In genomic region chr6:41694815-41695536, GRCh38 we compare ENCODE assay signal across 1 cellular context.
TF ChIP-seq lines count a peak whose summit lies in the region.

No MANE protein-coding gene starts in this region.

TF ChIP-seq in IMR-90, 13 proteins besides CTCF, POLR2A, EP300 and RAD21 (continued from another document):
- TF ChIP-seq, protein P1, sequence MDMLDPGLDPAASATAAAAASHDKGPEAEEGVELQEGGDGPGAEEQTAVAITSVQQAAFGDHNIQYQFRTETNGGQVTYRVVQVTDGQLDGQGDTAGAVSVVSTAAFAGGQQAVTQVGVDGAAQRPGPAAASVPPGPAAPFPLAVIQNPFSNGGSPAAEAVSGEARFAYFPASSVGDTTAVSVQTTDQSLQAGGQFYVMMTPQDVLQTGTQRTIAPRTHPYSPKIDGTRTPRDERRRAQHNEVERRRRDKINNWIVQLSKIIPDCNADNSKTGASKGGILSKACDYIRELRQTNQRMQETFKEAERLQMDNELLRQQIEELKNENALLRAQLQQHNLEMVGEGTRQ (IDR thresholded peaks at IDR 0.05; ENCODE audit: low read depth, low read length): no peak
- TF ChIP-seq RCOR1 (IDR thresholded peaks at IDR 0.05; ENCODE audit: insufficient replicate concordance, low read length): no peak
- no peak for TF ChIP-seq MXI1 (IDR thresholded peaks at IDR 0.05; ENCODE audit: borderline replicate concordance, low read depth, low read length)
- no peak for TF ChIP-seq MAFK (IDR thresholded peaks at IDR 0.05; ENCODE audit: low read depth, low read length)
- no peak for TF ChIP-seq CEBPB (IDR thresholded peaks at IDR 0.05; ENCODE audit: low read depth, low read length)
- TF ChIP-seq MAZ (IDR thresholded peaks at IDR 0.05; ENCODE audit: borderline replicate concordance, low read depth, low read length): no peak
